Comparison of ENCODE assay signal across 8 cellular contexts in genomic region chr17:82648761-82649474, GRCh38. TPM values are rescaled to one million over a fixed set of nuclear protein-coding genes. Genes with fewer than 3 reads are reported as not detected.
DNase-seq lines count a peak whose midpoint lies in the region; ATAC-seq and TF ChIP-seq lines count a peak whose summit lies in the region.

No MANE protein-coding gene starts in this region.

- H3K36me3 Mint-ChIP-seq in activated T-helper 17 cell treated with anti-CD3 and anti-CD28 coated beads, Interleukin-2, amount 50 U/mL, for 72 hours (ENCODE audit: low read depth), result peaks cover 38% of the 10 kb centered on the region

- H3K27me3 ChIP-seq in heart left ventricle, result no peaks in the 10 kb centered on the region

- peaks cover 0 to 11% (median 6%) of the 10 kb centered on the region in 9 donors for H3K36me3 ChIP-seq in heart left ventricle

- no peak for TF ChIP-seq CTCF in heart left ventricle (IDR thresholded peaks at IDR 0.05)

- DNase-seq in DMS79 treated with DMSO at 0.1 percent for 48 hours (lab: John Stamatoyannopoulos, UW) (peak; percentile 3), DMS79 (lab: John Stamatoyannopoulos, UW) (no peak), LoVo (ENCODE audit: low spot score) (peak; percentile 22), heart left ventricle (peak; percentile 63 to 80 (median 71)), putamen (ENCODE audit: low spot score) (peak; percentile 42)

- peak overlapping the region in 9 of 12 donors; percentile 50 to 99 (median 69) for H3K27ac ChIP-seq in heart left ventricle

- intact Hi-C loops in heart left ventricle (cut with DNase I), result loop anchor here in 3 of 10 donors (1.0 to 5.0 kb wide), 5 partner anchors 49 to 103 kb away; partner anchors contain the start of genes FN3KRP (in 2 of the 3), RAB40B (in 2 of the 3) and TBCD (in 1 of the 3)

- H3K4me3 ChIP-seq in heart left ventricle, result peak overlapping the region in 10 of 12 donors; percentile 26 to 78 (median 52)

- peaks cover 0 to 40% (median 20%) of the 10 kb centered on the region in 12 donors for H3K4me1 ChIP-seq in heart left ventricle

- H3K27ac Mint-ChIP-seq in activated T-helper 17 cell treated with anti-CD3 and anti-CD28 coated beads, Interleukin-2, amount 50 U/mL, for 72 hours, result peak overlapping the region; percentile 72

- H3K9me3 Mint-ChIP-seq in activated T-helper 17 cell treated with anti-CD3 and anti-CD28 coated beads, Interleukin-2, amount 50 U/mL, for 72 hours, result no peaks in the 10 kb centered on the region

- H3K9me3 ChIP-seq in heart left ventricle, result no peaks in the 10 kb centered on the region

- TF ChIP-seq POLR2A in heart left ventricle (IDR thresholded peaks at IDR 0.05), result no peak

- ATAC-seq in activated T-helper 17 cell treated with anti-CD3 and anti-CD28 coated beads, Interleukin-2, amount 50 U/mL, for 72 hours (replicated peaks), result peak; percentile 10
- peak; percentile 3 to 23 (median 18) for ATAC-seq in heart left ventricle
- ATAC-seq in GM21390 (IDR thresholded peaks at IDR 0.05; ENCODE audit: unreplicated experiment), result no peak
- no peak for ATAC-seq in HG03139 (IDR thresholded peaks at IDR 0.05; ENCODE audit: unreplicated experiment)

- no peaks in the 10 kb centered on the region for H3K27me3 Mint-ChIP-seq in activated T-helper 17 cell treated with anti-CD3 and anti-CD28 coated beads, Interleukin-2, amount 50 U/mL, for 72 hours

- H3K4me1 Mint-ChIP-seq in activated T-helper 17 cell treated with anti-CD3 and anti-CD28 coated beads, Interleukin-2, amount 50 U/mL, for 72 hours, result peaks cover 14% of the 10 kb centered on the region

- 8 to 17% (median 14%) methylated on average over 17 to 22 of the region's 36 CpGs for WGBS in heart left ventricle, 4 donors

- peak overlapping the region; percentile 83 for H3K4me3 Mint-ChIP-seq in activated T-helper 17 cell treated with anti-CD3 and anti-CD28 coated beads, Interleukin-2, amount 50 U/mL, for 72 hours

RNA-seq across cellular contexts. Expression of gene WDR45B, which starts 0.7 kb away (rescaled TPM):
- total RNA-seq in activated T-helper 17 cell treated with anti-CD3 and anti-CD28 coated beads, Interleukin-2, amount 50 U/mL, for 72 hours, result 100 to 1,000 TPM in 1 of 2 donors, 10 to 100 TPM in 1; 66.0 to 204 TPM
- total RNA-seq in heart left ventricle, result 10 to 100 TPM; 33.9 to 48.2 (median 40.1) TPM
- 10 to 100 TPM; 23.5 to 60.7 TPM for polyA plus RNA-seq in heart left ventricle

RNA-seq across cellular contexts. Expression of gene RAB40B, which starts 49.6 kb away (rescaled TPM):
- total RNA-seq in activated T-helper 17 cell treated with anti-CD3 and anti-CD28 coated beads, Interleukin-2, amount 50 U/mL, for 72 hours, result 1 to 10 TPM; 1.1 to 2.0 TPM
- total RNA-seq in heart left ventricle, result 10 to 100 TPM; 15.2 to 37.7 (median 23.7) TPM
- polyA plus RNA-seq in heart left ventricle, result 10 to 100 TPM; 10.9 to 13.3 TPM

Comparison
In these comparisons a context has a peak if more than half of its experiments do, and no peak if none do; other contexts are left out.
1. ATAC-seq: peak in activated T-helper 17 cell treated with anti-CD3 and anti-CD28 coated beads, Interleukin-2, amount 50 U/mL, for 72 hours (single experiment) and heart left ventricle (4 of 4); none in GM21390 (single experiment) and HG03139 (single experiment).
2. RNA of gene RAB40B, which starts 49.6 kb away (total RNA-seq): 15.2 to 37.7 TPM in heart left ventricle; 1.1 to 2.0 TPM in activated T-helper 17 cell treated with anti-CD3 and anti-CD28 coated beads, Interleukin-2, amount 50 U/mL, for 72 hours; every median in the first group is over 4 times any median in the second.